ENCODE assay signal across 13 cellular contexts in genomic region chr2:40032650-40033319, GRCh38.
DNase-seq lines count a peak whose midpoint lies in the region; ATAC-seq, FAIRE-seq and TF ChIP-seq lines count a peak whose summit lies in the region.
"Had no signal": no experiment of that assay in that cellular context is flagged by ENCODE, and none has a peak within 500 bp of the region (broad histone marks: within the 10 kb centered on the region; RNA-seq: fewer than 3 reads in every experiment).

No MANE protein-coding gene starts in this region.

- no peak overlapping the region for H3K4me3 ChIP-seq in cardiac fibroblast (replicated peaks in 1 of 2; ENCODE audit: low read depth in 2 of 2, low read length in 2 of 2)
- H3K4me3 ChIP-seq in H7 (ENCODE audit: insufficient read depth, low read depth, low read length), result no peak overlapping the region
- H3K4me3 ChIP-seq: upper lobe of left lung had no signal

- no peak for FAIRE-seq in RCC 7860 (lab: Jason Lieb, UNC)

- TF ChIP-seq CTCF in cardiac fibroblast (IDR thresholded peaks at IDR 0.05; ENCODE audit: low read depth, low read length), result no peak

- ATAC-seq in HG02870 (IDR thresholded peaks at IDR 0.05; ENCODE audit: unreplicated experiment), result no peak
- ATAC-seq: HCT116 had no signal

- DNase-seq in GM04504 (ENCODE audit: low read depth) (peak; percentile 78), RCC 7860 (ENCODE audit: low spot score) (peak; percentile 71), cardiac fibroblast (ENCODE audit: low read depth in 2 of 2) (peak; percentile 28 to 93), renal cortical epithelial cell (ENCODE audit: low read depth) (peak; percentile 78), HuH-7 (ENCODE audit: low spot score) (no peak), H7 (no peak), iPS-NIHi7 (ENCODE audit: extremely low spot score) (no peak)
- DNase-seq: activated gamma-delta T cell, NCI-H146, NCI-H82, upper lobe of left lung had no signal

- H3K27me3 ChIP-seq in H7 (ENCODE audit: control insufficient read depth, insufficient read depth, low read length), result no peaks in the 10 kb centered on the region
- H3K27me3 ChIP-seq: upper lobe of left lung had no signal

- no peaks in the 10 kb centered on the region for H3K36me3 ChIP-seq in H7 (replicated peaks; ENCODE audit: control insufficient read depth, insufficient read depth, low read length)
- H3K36me3 ChIP-seq: upper lobe of left lung had no signal

Comparison
In these comparisons a context has a peak if more than half of its experiments do, and no peak if none do; other contexts are left out.
1. DNase-seq: peak in GM04504 (single experiment), RCC 7860 (single experiment), cardiac fibroblast (2 of 2) and renal cortical epithelial cell (single experiment); none in HuH-7 (single experiment), H7 (single experiment) and iPS-NIHi7 (single experiment).